ENCODE assay signal across 24 cellular contexts in the genomic region with DNA sequence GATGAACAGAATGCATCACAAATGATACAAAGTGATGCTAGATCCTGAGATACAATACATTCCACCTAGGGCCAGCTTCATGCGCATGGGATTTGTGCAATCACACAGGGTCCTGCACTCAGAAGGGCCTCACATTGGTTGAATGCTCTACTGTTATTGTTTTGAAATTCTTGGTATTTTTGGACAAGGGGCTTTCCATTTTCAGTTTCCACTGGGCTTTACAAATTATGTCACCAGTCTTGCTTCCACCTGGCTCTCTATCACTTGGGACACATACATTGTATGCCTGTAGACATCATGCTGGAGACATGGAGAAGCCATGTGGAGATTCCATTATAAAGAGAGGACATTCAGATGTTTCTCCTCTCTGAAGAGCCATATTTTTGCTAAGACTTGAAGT.
A peak's percentile ranks its signal among the peaks of the same experiment; 100 is the strongest.
DNase-seq lines count a peak whose midpoint lies in the region; ATAC-seq and TF ChIP-seq lines count a peak whose summit lies in the region.
"Had no signal": no experiment of that assay in that cellular context is flagged by ENCODE, and none has a peak within 500 bp of the region (broad histone marks: within the 10 kb centered on the region; RNA-seq: fewer than 3 reads in every experiment).

No MANE protein-coding gene starts in this region.

- H3K4me1 ChIP-seq in ovary (ENCODE audit: insufficient read depth) = no peaks in the 10 kb centered on the region
- no peaks in the 10 kb centered on the region for H3K4me1 ChIP-seq in breast epithelium
- H3K4me1 ChIP-seq: SJSA1 had no signal

- 96 to 100% (median 100%) methylated on average over 1 of the region's 1 CpG for WGBS in ovary, 3 donors

- TF ChIP-seq CTCF in ovary (IDR thresholded peaks at IDR 0.05) (no peak), breast epithelium (IDR thresholded peaks at IDR 0.05) (no peak)

- TF ChIP-seq POLR2A in ovary (IDR thresholded peaks at IDR 0.05) (no peak), breast epithelium (IDR thresholded peaks at IDR 0.05) (no peak), GM18505 (IDR thresholded peaks at IDR 0.05; ENCODE audit: borderline replicate concordance, extremely low read depth, insufficient read depth, insufficient read length) (no peak)

- H3K4me3 ChIP-seq in ovary = no peak overlapping the region
- H3K4me3 ChIP-seq in breast epithelium = no peak overlapping the region
- H3K4me3 ChIP-seq: GM23248, SJSA1 had no signal

- H3K36me3 ChIP-seq in ovary (no peaks in the 10 kb centered on the region), breast epithelium (no peaks in the 10 kb centered on the region)
- H3K36me3 ChIP-seq: SJSA1 had no signal

- H3K9me3 ChIP-seq in ovary (no peaks in the 10 kb centered on the region), breast epithelium (peaks cover 0 to 6% of the 10 kb centered on the region in 2 donors)
- H3K9me3 ChIP-seq: SJSA1 had no signal

- peak; percentile 70 for ATAC-seq in GM18517 (IDR thresholded peaks at IDR 0.05; ENCODE audit: unreplicated experiment)
- peak; percentile 44 for ATAC-seq in GM18909 (IDR thresholded peaks at IDR 0.05; ENCODE audit: poor library complexity, unreplicated experiment)
- peak; percentile 48 for ATAC-seq in HG02759 (IDR thresholded peaks at IDR 0.05; ENCODE audit: unreplicated experiment)
- ATAC-seq in HG03565 (IDR thresholded peaks at IDR 0.05; ENCODE audit: unreplicated experiment) = peak; percentile 42
- ATAC-seq in GM18505 (IDR thresholded peaks at IDR 0.05; ENCODE audit: unreplicated experiment) = no peak
- ATAC-seq: Right ventricle myocardium inferior had no signal

- H3K27me3 ChIP-seq in ovary = no peaks in the 10 kb centered on the region
- H3K27me3 ChIP-seq in breast epithelium = no peaks in the 10 kb centered on the region
- H3K27me3 ChIP-seq: SJSA1 had no signal

- TF ChIP-seq EP300 in ovary (IDR thresholded peaks at IDR 0.05) = no peak

- intact Hi-C loops in ovary (cut with DNase I) = no loop called here
- intact Hi-C loops in breast epithelium (cut with DNase I; ENCODE audit: low total_unique reads) = no loop called here

- DNase-seq in ovary (no peak), breast epithelium (ENCODE audit: low spot score in 2 of 2) (no peak), GM19240 (ENCODE audit: insufficient read length, low spot score) (no peak)
- DNase-seq: CD8-positive, alpha-beta memory T cell; EL; GF-D8; GM23248; HCEC 1CT; KG1; MV-4-11; NCI-H1105 treated with DMSO at 0.1 percent for 48 hours; NCI-H1694; NCI-H446; NCI-H526 treated with DMSO at 0.1 percent for 48 hours; OCI-M1; T-helper 1 cell had no signal

- no peak overlapping the region for H3K27ac ChIP-seq in ovary
- no peak overlapping the region for H3K27ac ChIP-seq in breast epithelium
- H3K27ac ChIP-seq: C4-2B, GM23248, SJSA1 had no signal
